Comparison of ENCODE assay signal across 26 cellular contexts in the genomic region with DNA sequence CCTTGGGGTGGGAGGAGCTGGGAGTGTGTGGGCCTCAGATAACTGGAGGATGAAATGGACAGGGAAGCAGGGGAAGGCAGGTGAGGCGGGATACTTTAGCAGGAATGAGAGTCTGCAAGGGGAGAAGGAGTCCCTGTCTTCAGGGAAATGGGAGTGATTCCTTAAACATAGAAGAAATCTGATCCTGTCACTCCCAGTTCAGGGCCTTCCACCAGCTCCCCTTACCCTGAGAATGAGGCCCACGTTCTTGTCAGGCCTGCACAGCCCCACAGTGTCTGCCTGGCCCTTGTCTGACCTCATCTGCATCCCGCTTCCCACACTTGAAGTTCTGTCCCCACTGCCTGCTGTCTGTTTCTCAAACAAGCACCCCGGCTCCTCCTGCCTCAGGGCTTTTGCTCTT. TPM values are rescaled to one million over a fixed set of nuclear protein-coding genes. Genes with fewer than 3 reads are reported as not detected.
"Had no signal": no experiment of that assay in that cellular context is flagged by ENCODE, and none has a peak within 500 bp of the region (broad histone marks: within the 10 kb centered on the region; RNA-seq: fewer than 3 reads in every experiment).

No MANE protein-coding gene starts in this region.

- H3K79me2 ChIP-seq: hepatocyte had no signal

- H3K4me1 Mint-ChIP-seq: neural crest cell had no signal

- H3K36me3 Mint-ChIP-seq: activated naive CD4-positive, alpha-beta T cell treated with anti-CD3 and anti-CD28 coated beads, Interleukin-2, amount 50 U/mL, for 72 hours had no signal

- ATAC-seq: activated naive CD4-positive, alpha-beta T cell treated with anti-CD3 and anti-CD28 coated beads, Interleukin-2, amount 50 U/mL, for 72 hours; activated T-cell treated with anti-CD3 and anti-CD28 coated beads, Interleukin-2, amount 50 U/mL, for 72 hours; upper lobe of right lung had no signal

- H2AFZ ChIP-seq: hepatocyte had no signal

- H3K9me3 ChIP-seq: esophagus squamous epithelium, prostate gland, stomach, testis, upper lobe of right lung had no signal

- DNase-seq: activated CD4-positive, alpha-beta T cell treated with anti-CD3 and anti-CD28 coated beads for 1 hour; activated CD8-positive, alpha-beta memory T cell treated with anti-CD3 and anti-CD28 coated beads for 24 hours; activated gamma-delta T cell; activated T-cell treated with anti-CD3 and anti-CD28 coated beads, Interleukin-2, amount 50 U/mL, for 72 hours; esophagus squamous epithelium; left cardiac atrium; midbrain; stimulated activated CD4-positive, alpha-beta T cell treated with anti-CD3 and anti-CD28 coated beads, Interleukin-2, amount 100 ng/mL, for 48 hours; stomach; SW 1271; testis; upper lobe of right lung; WERI-Rb-1 had no signal

- H3K9me3 Mint-ChIP-seq: activated naive CD4-positive, alpha-beta T cell treated with anti-CD3 and anti-CD28 coated beads, Interleukin-2, amount 50 U/mL, for 72 hours; activated T-cell treated with anti-CD3 and anti-CD28 coated beads, Interleukin-2, amount 50 U/mL, for 72 hours; neural crest cell had no signal

- H3K27ac ChIP-seq: cardiac muscle cell, hepatocyte, prostate gland, testis, upper lobe of right lung, WERI-Rb-1 had no signal

- H3K4me3 Mint-ChIP-seq: activated T-cell treated with anti-CD3 and anti-CD28 coated beads, Interleukin-2, amount 50 U/mL, for 72 hours; neural crest cell had no signal

- H3K27me3 ChIP-seq: cardiac muscle cell, esophagus squamous epithelium, hepatocyte, stomach, testis, upper lobe of right lung had no signal

- H3K27ac Mint-ChIP-seq: activated naive CD4-positive, alpha-beta T cell treated with anti-CD3 and anti-CD28 coated beads, Interleukin-2, amount 50 U/mL, for 72 hours; activated T-cell treated with anti-CD3 and anti-CD28 coated beads, Interleukin-2, amount 50 U/mL, for 72 hours had no signal

- H3K4me3 ChIP-seq: cardiac muscle cell, esophagus squamous epithelium, hepatocyte, lung, prostate gland, skin epidermis, stomach, testis, upper lobe of right lung had no signal

- H3K4me1 ChIP-seq: prostate gland had no signal

- H3K36me3 ChIP-seq: WERI-Rb-1 had no signal

- H3K4me2 ChIP-seq: hepatocyte had no signal

RNA-seq across cellular contexts. Expression of a gene that starts 12.6 kb away (rescaled TPM):
- total RNA-seq: activated naive CD4-positive, alpha-beta T cell treated with anti-CD3 and anti-CD28 coated beads, Interleukin-2, amount 50 U/mL, for 72 hours; activated T-cell treated with anti-CD3 and anti-CD28 coated beads, Interleukin-2, amount 50 U/mL, for 72 hours; cardiac muscle cell; esophagus squamous epithelium; fibroblast of villous mesenchyme; glomerular endothelial cell; hepatocyte; left cardiac atrium; lung; myocyte; neural crest cell; omental fat pad; prostate gland; right cardiac atrium; stomach; T-helper 2 cell treated with Interferon-gamma antibody and Interleukin-4, amounts not matched to agents 100 ng/mL and 5 ng/mL, for 36 hours; testis; upper lobe of right lung had no signal
- polyA plus RNA-seq: cardiac muscle cell, lung, right cardiac atrium, stomach had no signal

RNA-seq across cellular contexts. Expression of a gene that starts 56.6 kb away (rescaled TPM):
- total RNA-seq: upper lobe of right lung had no signal
